In genomic region chr3:158465074-158465473, GRCh38 we compare ENCODE assay signal across 20 cellular contexts.
DNase-seq lines count a peak whose midpoint lies in the region; ATAC-seq and FAIRE-seq lines count a peak whose summit lies in the region.
"Had no signal": no experiment of that assay in that cellular context is flagged by ENCODE, and none has a peak within 500 bp of the region (broad histone marks: within the 10 kb centered on the region; RNA-seq: fewer than 3 reads in every experiment).

No MANE protein-coding gene starts in this region.

- DNase-seq in GM18507 (ENCODE audit: extremely low spot score, insufficient read length, low read depth) (no peak), NCI-H1105 (lab: John Stamatoyannopoulos, UW) (peak; percentile 31), T-helper 1 cell (no peak), posterior vena cava (ENCODE audit: low spot score) (no peak), T-helper 2 cell (no peak)
- no peak for DNase-seq in effector CD8-positive, alpha-beta T cell (lab: John Stamatoyannopoulos, UW)
- DNase-seq: activated CD4-positive, alpha-beta T cell treated with anti-CD3 and anti-CD28 coated beads, Interleukin-2, amount 10 ng/mL, durations not matched to agents 24 days and 14 days; activated naive CD8-positive, alpha-beta T cell treated with anti-CD3 and anti-CD28 coated beads for 36 hours; COR-L47; effector CD4-positive, alpha-beta T cell; GM23248; hypothalamus; left colon; NCI-H2029 treated with DMSO at 0.1 percent for 48 hours; SHP77; stimulated activated naive B cell treated with anti-CD40 and anti-IgM and Interleukin-4, amounts not matched to agents 10 μg/mL and 1 μg/mL and 100 μg/mL, for 72 hours had no signal

- ATAC-seq in GM19463 (IDR thresholded peaks at IDR 0.05; ENCODE audit: unreplicated experiment) (peak; percentile 86), HG02885 (IDR thresholded peaks at IDR 0.05; ENCODE audit: poor library complexity, unreplicated experiment) (peak; percentile 88)
- ATAC-seq: left colon; stimulated activated naive B cell treated with anti-CD40 and anti-IgM and Interleukin-4, amounts not matched to agents 10 μg/mL and 1 μg/mL and 100 μg/mL, for 72 hours had no signal

- peak; percentile 55 for FAIRE-seq in GM18507 (lab: Jason Lieb, UNC)
- FAIRE-seq: bronchial epithelial cell, HTR-8/SVneo had no signal

- intact Hi-C loops in posterior vena cava (cut with DNase I) = no loop called here
